Comparison of ENCODE assay signal across 15 cellular contexts in the genomic region with DNA sequence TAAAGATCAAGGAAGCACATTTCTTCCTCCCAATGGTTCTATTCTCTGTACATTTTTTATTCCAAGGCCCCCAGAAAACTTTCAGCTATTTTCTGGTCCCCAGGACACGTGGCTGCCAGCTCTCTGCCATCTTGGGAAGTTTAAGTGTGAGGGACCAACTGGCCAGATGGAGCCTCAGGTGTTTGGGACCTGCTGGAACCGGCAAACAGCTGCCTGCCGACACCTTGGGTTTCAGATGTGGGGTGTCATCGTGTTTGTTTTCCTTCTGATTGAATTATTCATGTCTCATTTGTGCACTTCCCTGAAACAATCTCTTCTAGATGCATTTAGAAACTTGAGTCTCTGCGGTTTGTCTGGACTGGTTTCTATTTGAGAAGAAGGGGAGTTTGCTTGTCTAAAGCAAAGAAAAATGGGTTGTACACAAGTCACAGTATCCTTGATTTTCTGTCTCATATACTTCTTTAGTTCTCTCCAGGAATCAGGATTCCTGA.
DNase-seq lines count a peak whose midpoint lies in the region; ATAC-seq and TF ChIP-seq lines count a peak whose summit lies in the region.
"Had no signal": no experiment of that assay in that cellular context is flagged by ENCODE, and none has a peak within 500 bp of the region (broad histone marks: within the 10 kb centered on the region; RNA-seq: fewer than 3 reads in every experiment).

No MANE protein-coding gene starts in this region.

- no peaks in the 10 kb centered on the region for H3K79me2 ChIP-seq in SK-N-SH (ENCODE audit: insufficient read depth)

- H3K4me2 ChIP-seq in SK-N-SH, result no peak overlapping the region
- H3K4me2 ChIP-seq: PC-9 had no signal

- no peak overlapping the region for H2AFZ ChIP-seq in SK-N-SH (ENCODE audit: low read depth)
- H2AFZ ChIP-seq: PC-9 had no signal

- peaks cover 50% of the 10 kb centered on the region for H3K4me1 Mint-ChIP-seq in activated CD4-positive, alpha-beta T cell treated with anti-CD3 and anti-CD28 coated beads, Interleukin-2, amount 10 ng/mL, durations not matched to agents 7 days and 5 days
- peaks cover 12% of the 10 kb centered on the region for H3K4me1 Mint-ChIP-seq in stimulated activated effector memory CD8-positive, alpha-beta T cell treated with anti-CD3 and anti-CD28 coated beads, Interleukin-12 subunit alpha, Interleukin-12 subunit beta, amount 100 ng/mL, for 72 hours

- H3K9me3 Mint-ChIP-seq in activated CD4-positive, alpha-beta T cell treated with anti-CD3 and anti-CD28 coated beads, Interleukin-2, amount 10 ng/mL, durations not matched to agents 7 days and 5 days, result peaks cover 29% of the 10 kb centered on the region
- H3K9me3 Mint-ChIP-seq in stimulated activated effector memory CD8-positive, alpha-beta T cell treated with anti-CD3 and anti-CD28 coated beads, Interleukin-12 subunit alpha, Interleukin-12 subunit beta, amount 100 ng/mL, for 72 hours, result peaks cover 5% of the 10 kb centered on the region

- peaks cover 0 to 6% of the 10 kb centered on the region in 2 experiments; a peak in 1 of 4 replicates for H3K4me1 ChIP-seq in SK-N-SH (ENCODE audit: control insufficient read depth in 1 of 2, insufficient read depth in 2 of 2, low read depth in 1 of 2, low read length in 1 of 2)

- TF ChIP-seq RAD21 in SK-N-SH (IDR thresholded peaks at IDR 0.05; ENCODE audit: low read length), result no peak

- peaks cover 35% of the 10 kb centered on the region for H3K36me3 Mint-ChIP-seq in activated CD4-positive, alpha-beta T cell treated with anti-CD3 and anti-CD28 coated beads, Interleukin-2, amount 10 ng/mL, durations not matched to agents 7 days and 5 days (ENCODE audit: low read depth)
- peaks cover 5% of the 10 kb centered on the region for H3K36me3 Mint-ChIP-seq in stimulated activated effector memory CD8-positive, alpha-beta T cell treated with anti-CD3 and anti-CD28 coated beads, Interleukin-12 subunit alpha, Interleukin-12 subunit beta, amount 100 ng/mL, for 72 hours

- POLR2A ChIA-PET in activated CD4-positive, alpha-beta T cell treated with anti-CD3 and anti-CD28 coated beads, Interleukin-2, amount 10 ng/mL, durations not matched to agents 7 days and 5 days (lab: Charles Lee), result interaction anchor here (0.7 kb wide), 1 partner anchor 638 kb away, joined by 3 read pairs; no protein-coding TSS in a partner anchor
- POLR2A ChIA-PET in SK-N-SH (lab: Yijun Ruan, JAX), result no interaction called here

- no peaks in the 10 kb centered on the region for H3K9me3 ChIP-seq in SK-N-SH

- WGBS in SK-N-SH (ENCODE audit: low lambda C conversion rate), result 69% methylated on average over 5 of the region's 5 CpGs

- no peak overlapping the region for H3K9ac ChIP-seq in SK-N-SH

- H3K27me3 Mint-ChIP-seq in activated CD4-positive, alpha-beta T cell treated with anti-CD3 and anti-CD28 coated beads, Interleukin-2, amount 10 ng/mL, durations not matched to agents 7 days and 5 days, result no peaks in the 10 kb centered on the region
- H3K27me3 Mint-ChIP-seq: naive thymus-derived CD4-positive, alpha-beta T cell had no signal

- TF ChIP-seq CTCF in SK-N-SH (IDR thresholded peaks at IDR 0.05), result no peak

- H3K9me2 ChIP-seq in SK-N-SH, result no peaks in the 10 kb centered on the region

- no peaks in the 10 kb centered on the region for H4K20me1 ChIP-seq in SK-N-SH (ENCODE audit: insufficient read depth)

- H3K27me3 ChIP-seq in SK-N-SH (ENCODE audit: insufficient read depth), result no peaks in the 10 kb centered on the region

- H3K27ac ChIP-seq in SK-N-SH (ENCODE audit: low read depth in 2 of 2, low read length in 1 of 2), result no peak overlapping the region
- H3K27ac ChIP-seq: PC-9 had no signal

- CTCF ChIA-PET in activated CD4-positive, alpha-beta T cell treated with anti-CD3 and anti-CD28 coated beads, Interleukin-2, amount 10 ng/mL, durations not matched to agents 7 days and 5 days (lab: Charles Lee), result interaction anchor here (0.6 to 4.2 kb wide), 4 partner anchors 8 to 804 kb away, joined by 3 to 20 read pairs (median 4); no protein-coding TSS in a partner anchor
- CTCF ChIA-PET in SK-N-SH (lab: Yijun Ruan, JAX), result interaction anchor here (1.1 to 4.6 kb wide), 5 partner anchors 21 to 549 kb away, joined by 3 to 36 read pairs (median 6); no protein-coding TSS in a partner anchor

- H3F3A ChIP-seq in SK-N-SH (replicated peaks; ENCODE audit: insufficient read depth), result no peaks in the 10 kb centered on the region

- no peak overlapping the region for H3K4me3 Mint-ChIP-seq in activated CD4-positive, alpha-beta T cell treated with anti-CD3 and anti-CD28 coated beads, Interleukin-2, amount 10 ng/mL, durations not matched to agents 7 days and 5 days
- H3K4me3 Mint-ChIP-seq in stimulated activated effector memory CD8-positive, alpha-beta T cell treated with anti-CD3 and anti-CD28 coated beads, Interleukin-12 subunit alpha, Interleukin-12 subunit beta, amount 100 ng/mL, for 72 hours, result no peak overlapping the region

- ATAC-seq in GM21619 (IDR thresholded peaks at IDR 0.05; ENCODE audit: unreplicated experiment), result peak; percentile 75
- ATAC-seq in stimulated activated effector memory CD8-positive, alpha-beta T cell treated with anti-CD3 and anti-CD28 coated beads, Interleukin-12 subunit alpha, Interleukin-12 subunit beta, amount 100 ng/mL, for 72 hours, result peak; percentile 56
- ATAC-seq: naive thymus-derived CD4-positive, alpha-beta T cell had no signal

- no peak for DNase-seq in activated CD4-positive, alpha-beta T cell treated with anti-CD3 and anti-CD28 coated beads, Interleukin-2, amount 10 ng/mL, durations not matched to agents 7 days and 5 days
- no peak for DNase-seq in activated CD4-positive, alpha-beta T cell treated with anti-CD3 and anti-CD28 coated beads for 1 hour
- DNase-seq in NCI-H2171 treated with DMSO at 0.1 percent for 48 hours (lab: John Stamatoyannopoulos, UW) (peak; percentile 79), medulla oblongata (ENCODE audit: extremely low spot score) (no peak), NCI-H82 treated with DMSO at 0.1 percent for 48 hours (lab: John Stamatoyannopoulos, UW; ENCODE audit: unreplicated experiment) (no peak), SK-N-SH (no peak)
- DNase-seq in stimulated activated effector memory CD8-positive, alpha-beta T cell treated with anti-CD3 and anti-CD28 coated beads, Interleukin-12 subunit alpha, Interleukin-12 subunit beta, amount 100 ng/mL, for 72 hours (ENCODE audit: low spot score in 2 of 2), result no peak
- DNase-seq: ACHN; activated CD8-positive, alpha-beta memory T cell treated with anti-CD3 and anti-CD28 coated beads, Interleukin-2, amount 50 U/mL, for 4 hours; amniotic stem cell; kidney glomerular epithelial cell; naive thymus-derived CD4-positive, alpha-beta T cell; NCI-H2029 treated with DMSO at 0.1 percent for 48 hours; PC-9 had no signal

- peak overlapping the region; percentile 63 for H3K27ac Mint-ChIP-seq in activated CD4-positive, alpha-beta T cell treated with anti-CD3 and anti-CD28 coated beads, Interleukin-2, amount 10 ng/mL, durations not matched to agents 7 days and 5 days
- H3K27ac Mint-ChIP-seq in stimulated activated effector memory CD8-positive, alpha-beta T cell treated with anti-CD3 and anti-CD28 coated beads, Interleukin-12 subunit alpha, Interleukin-12 subunit beta, amount 100 ng/mL, for 72 hours, result peak overlapping the region; percentile 60

- H3K36me3 ChIP-seq in SK-N-SH (replicated peaks in 1 of 2; ENCODE audit: control insufficient read depth in 1 of 2, insufficient read depth in 2 of 2, low read length in 1 of 2), result no peaks in the 10 kb centered on the region

- no peak for TF ChIP-seq EP300 in SK-N-SH (IDR thresholded peaks at IDR 0.05; ENCODE audit: borderline replicate concordance in 1 of 2, low read depth in 1 of 2, low read length in 1 of 2)

- no peak overlapping the region for H3K4me3 ChIP-seq in SK-N-SH (ENCODE audit: low read depth in 2 of 2, low read length in 1 of 2)
- H3K4me3 ChIP-seq: PC-9 had no signal

TF ChIP-seq in SK-N-SH, 30 proteins besides CTCF, POLR2A, EP300 and RAD21:
- TF ChIP-seq POLR2AphosphoS5 (IDR thresholded peaks at IDR 0.05; ENCODE audit: low read depth, low read length) (no peak), ELF1 (IDR thresholded peaks at IDR 0.05) (no peak), GATA2 (CRISPR knock-in tag; IDR thresholded peaks at IDR 0.05) (no peak), MXI1 (IDR thresholded peaks at IDR 0.05; ENCODE audit: low read depth, low read length) (no peak)
